14 cellular contexts compared by ENCODE assay signal in the genomic region with DNA sequence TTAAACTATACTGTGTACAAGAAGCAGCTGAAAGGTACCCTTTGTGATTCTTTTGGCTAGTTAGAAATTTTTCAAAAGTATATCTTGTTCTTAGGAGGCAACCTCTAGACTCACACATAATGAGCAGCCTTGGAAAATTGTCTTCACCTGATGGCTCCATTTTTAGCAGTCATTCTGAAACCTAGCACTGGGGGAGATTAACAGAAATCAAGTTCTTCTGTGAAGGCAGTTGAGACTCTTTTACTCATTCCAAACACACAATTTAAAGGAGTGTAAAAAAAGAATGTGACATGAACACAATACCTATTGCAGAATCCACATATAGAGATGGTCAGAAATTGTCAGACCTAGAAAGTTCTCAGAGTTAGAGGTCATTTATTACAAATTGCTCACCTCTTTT.
A peak's percentile ranks its signal among the peaks of the same experiment; 100 is the strongest.
DNase-seq lines count a peak whose midpoint lies in the region; ATAC-seq, FAIRE-seq and TF ChIP-seq lines count a peak whose summit lies in the region.
"Had no signal": no experiment of that assay in that cellular context is flagged by ENCODE, and none has a peak within 500 bp of the region (broad histone marks: within the 10 kb centered on the region; RNA-seq: fewer than 3 reads in every experiment).

No MANE protein-coding gene starts in this region.

- no peaks in the 10 kb centered on the region for H4K20me1 ChIP-seq in osteoblast (ENCODE audit: insufficient read depth, low read length)

- H3K9me3 ChIP-seq in KOPT-K1 (ENCODE audit: insufficient read depth, low read length, poor library complexity, severe bottlenecking): peaks cover 11% of the 10 kb centered on the region
- H3K9me3 ChIP-seq in osteoblast (ENCODE audit: low read depth, low read length): no peaks in the 10 kb centered on the region
- H3K9me3 ChIP-seq: suprapubic skin had no signal

- no peaks in the 10 kb centered on the region for H3K27me3 ChIP-seq in foreskin keratinocyte
- no peaks in the 10 kb centered on the region for H3K27me3 ChIP-seq in osteoblast (ENCODE audit: insufficient read depth, low read length)
- H3K27me3 ChIP-seq: suprapubic skin had no signal

- H3K4me1 ChIP-seq in foreskin keratinocyte (peaks cover 10% of the 10 kb centered on the region), osteoblast (ENCODE audit: insufficient read depth, low read length) (no peaks in the 10 kb centered on the region)
- H3K4me1 ChIP-seq: suprapubic skin had no signal

- no peak overlapping the region for H3K4me3 ChIP-seq in osteoblast (ENCODE audit: insufficient read depth, low read length)
- H3K4me3 ChIP-seq: suprapubic skin had no signal

- peaks cover 5% of the 10 kb centered on the region for H3K9me3 Mint-ChIP-seq in activated naive CD8-positive, alpha-beta T cell treated with anti-CD3 and anti-CD28 coated beads, Interleukin-2, amount 50 U/mL, for 24 hours
- H3K9me3 Mint-ChIP-seq: IgD-negative memory B cell had no signal

- TF ChIP-seq CTCF in foreskin keratinocyte (conservative IDR thresholded peaks at IDR 0.05): no peak
- TF ChIP-seq CTCF in osteoblast (IDR thresholded peaks at IDR 0.05; ENCODE audit: extremely low read depth, low read depth, low read length): no peak

- H3K4me2 ChIP-seq in osteoblast (ENCODE audit: insufficient read depth, low read length): no peak overlapping the region

- no peak for TF ChIP-seq POLR2A in GM12891 (IDR thresholded peaks at IDR 0.05; ENCODE audit: low read depth, low read length)

- peaks cover 46% of the 10 kb centered on the region for H3K4me1 Mint-ChIP-seq in activated naive CD8-positive, alpha-beta T cell treated with anti-CD3 and anti-CD28 coated beads, Interleukin-2, amount 50 U/mL, for 24 hours

- no peak for DNase-seq in GM12891 (ENCODE audit: insufficient read length, low spot score)
- no peak for DNase-seq in activated naive CD8-positive, alpha-beta T cell treated with anti-CD3 and anti-CD28 coated beads, Interleukin-2, amount 50 U/mL, for 24 hours
- no peak for DNase-seq in foreskin keratinocyte
- DNase-seq in central memory CD4-positive, alpha-beta T cell: no peak
- no peak for DNase-seq in osteoblast (ENCODE audit: insufficient read length, low spot score, missing footprints)
- DNase-seq: C1 segment of cervical spinal cord; NCI-H1092; NK-92 treated with Interleukin-12 subunit alpha and Interleukin-12 subunit beta, amount 100 ng/mL, for 24 hours; T1000 had no signal

- ATAC-seq in GM19395 (IDR thresholded peaks at IDR 0.05; ENCODE audit: unreplicated experiment) (peak; percentile 62), foreskin keratinocyte (no peak)
- ATAC-seq in activated naive CD8-positive, alpha-beta T cell treated with anti-CD3 and anti-CD28 coated beads, Interleukin-2, amount 50 U/mL, for 24 hours: peak; percentile 72

- H3K79me2 ChIP-seq in osteoblast (ENCODE audit: insufficient read depth, low read length): no peaks in the 10 kb centered on the region

- H3K27me3 Mint-ChIP-seq in activated naive CD8-positive, alpha-beta T cell treated with anti-CD3 and anti-CD28 coated beads, Interleukin-2, amount 50 U/mL, for 24 hours: no peaks in the 10 kb centered on the region
- H3K27me3 Mint-ChIP-seq: IgD-negative memory B cell, progenitor cell of endocrine pancreas had no signal

- H3K36me3 ChIP-seq in KOPT-K1 (ENCODE audit: insufficient read depth, low read length): peaks cover 12% of the 10 kb centered on the region; the same call in 1 of the 2 replicates
- H3K36me3 ChIP-seq in osteoblast (ENCODE audit: insufficient read depth, low read length): no peaks in the 10 kb centered on the region
- H3K36me3 ChIP-seq: suprapubic skin had no signal

- no peaks in the 10 kb centered on the region for H3K36me3 Mint-ChIP-seq in activated naive CD8-positive, alpha-beta T cell treated with anti-CD3 and anti-CD28 coated beads, Interleukin-2, amount 50 U/mL, for 24 hours (ENCODE audit: low read depth)
- H3K36me3 Mint-ChIP-seq: IgD-negative memory B cell had no signal

- peak; percentile 59 for FAIRE-seq in GM12891 (lab: Jason Lieb, UNC)

- no peak overlapping the region for H2AFZ ChIP-seq in osteoblast (ENCODE audit: low read length)

- H3K27ac ChIP-seq in KOPT-K1 (ENCODE audit: low read depth, low read length, poor library complexity, severe bottlenecking) (peak overlapping the region; percentile 28), foreskin keratinocyte (no peak overlapping the region), osteoblast (ENCODE audit: low read depth, low read length) (no peak overlapping the region)
- H3K27ac ChIP-seq: suprapubic skin had no signal

- H3K27ac Mint-ChIP-seq in activated naive CD8-positive, alpha-beta T cell treated with anti-CD3 and anti-CD28 coated beads, Interleukin-2, amount 50 U/mL, for 24 hours: peak overlapping the region; percentile 65
- H3K27ac Mint-ChIP-seq: progenitor cell of endocrine pancreas had no signal

- peak overlapping the region; percentile 10 for H3K4me3 Mint-ChIP-seq in activated naive CD8-positive, alpha-beta T cell treated with anti-CD3 and anti-CD28 coated beads, Interleukin-2, amount 50 U/mL, for 24 hours

TF ChIP-seq in GM12891, 5 proteins besides CTCF, POLR2A, EP300 and RAD21:
- TF ChIP-seq POU2F2 (IDR thresholded peaks at IDR 0.05; ENCODE audit: low read depth, low read length): no peak
- TF ChIP-seq POLR2AphosphoS5 (IDR thresholded peaks at IDR 0.05; ENCODE audit: low read depth, low read length): no peak
- no peak for TF ChIP-seq TAF1 (IDR thresholded peaks at IDR 0.05; ENCODE audit: low read depth, low read length)
- TF ChIP-seq PAX5 (IDR thresholded peaks at IDR 0.05; ENCODE audit: insufficient read depth, low read length, severe bottlenecking): no peak
- no peak for TF ChIP-seq SPI1 (IDR thresholded peaks at IDR 0.05; ENCODE audit: low read depth, low read length)
TF ChIP-seq in GM12891: peak in this region for 0.
